In genomic region chr11:79253280-79253679, GRCh38 we compare ENCODE assay signal across 24 cellular contexts.
DNase-seq lines count a peak whose midpoint lies in the region; TF ChIP-seq lines count a peak whose summit lies in the region.
"Had no signal": no experiment of that assay in that cellular context is flagged by ENCODE, and none has a peak within 500 bp of the region (broad histone marks: within the 10 kb centered on the region; RNA-seq: fewer than 3 reads in every experiment).

No MANE protein-coding gene starts in this region.

- peak overlapping the region in 3 of 5 experiments; percentile 15 to 52 (median 17) for H3K4me3 Mint-ChIP-seq in brain
- H3K4me3 Mint-ChIP-seq: activated B cell treated with CpG ODN at 0.5 μM for 24 hours; CD8-positive, alpha-beta memory T cell; dendritic cell treated with granulocyte-macrophage colony-stimulating factor and Interleukin-4, amounts not matched to agents 40 ng/mL and 50 ng/mL, for 4 days; immature natural killer cell had no signal

- H3K27me3 Mint-ChIP-seq in brain = peaks cover 6% of the 10 kb centered on the region
- H3K27me3 Mint-ChIP-seq: activated B cell treated with CpG ODN at 0.5 μM for 24 hours had no signal

- peak overlapping the region; percentile 63 for H3K27ac ChIP-seq in substantia nigra (ENCODE audit: low read depth, low read length, poor library complexity, severe bottlenecking)
- H3K27ac ChIP-seq: 22Rv1, spleen, tibial nerve had no signal

- no peaks in the 10 kb centered on the region for H3K36me3 Mint-ChIP-seq in brain
- H3K36me3 Mint-ChIP-seq: CD8-positive, alpha-beta memory T cell; immature natural killer cell had no signal

- peaks cover 40% of the 10 kb centered on the region for H3K4me1 Mint-ChIP-seq in brain
- H3K4me1 Mint-ChIP-seq: activated B cell treated with CpG ODN at 0.5 μM for 24 hours; CD8-positive, alpha-beta memory T cell; immature natural killer cell had no signal

- no peaks in the 10 kb centered on the region for H3K9me3 Mint-ChIP-seq in brain
- H3K9me3 Mint-ChIP-seq: activated B cell treated with CpG ODN at 0.5 μM for 24 hours; dendritic cell treated with granulocyte-macrophage colony-stimulating factor and Interleukin-4, amounts not matched to agents 40 ng/mL and 50 ng/mL, for 4 days had no signal

- DNase-seq in NCI-H1105 treated with DMSO at 0.1 percent for 48 hours (lab: John Stamatoyannopoulos, UW) = peak; percentile 38
- no peak for DNase-seq in NCI-H1105 (lab: John Stamatoyannopoulos, UW)
- DNase-seq in medulla oblongata (ENCODE audit: extremely low spot score) = peak; percentile 96
- peak in 48 of 49 donors; percentile 8 to 92 (median 68) for DNase-seq in substantia nigra (lab: John Stamatoyannopoulos, UW)
- DNase-seq in amniotic stem cell (lab: John Stamatoyannopoulos, UW) = no peak
- no peak for DNase-seq in GM13976 (ENCODE audit: low spot score)
- DNase-seq in SIG-M5 treated with dmso at 0.1 percent for 504 hours (lab: John Stamatoyannopoulos, UW; ENCODE audit: unreplicated experiment) = no peak
- DNase-seq: activated B cell treated with CpG ODN at 0.5 μM for 24 hours; activated CD4-positive, alpha-beta T cell treated with anti-CD3 and anti-CD28 coated beads, Interleukin-2, amount 50 U/mL, for 48 hours; CD8-positive, alpha-beta memory T cell; immature natural killer cell; MM.1S; mucosa of descending colon; NCI-H2081; NCI-H526; OCI-M1; spleen; stimulated activated CD4-positive, alpha-beta T cell treated with anti-CD3 and anti-CD28 coated beads, Interleukin-4, amount 100 ng/mL, for 24 hours; stimulated activated naive CD4-positive, alpha-beta T cell treated with Interleukin-2 at 50 U/mL for 16 hours; SW 1271 had no signal

- in situ Hi-C loops in GM13976 (cut with MboI; ENCODE audit: low sequenced_read_pairs, unreplicated experiment) = no loop called here

- TF ChIP-seq CTCF in brain (conservative IDR thresholded peaks at IDR 0.05) (no peak), GM13976 (IDR thresholded peaks at IDR 0.05; ENCODE audit: borderline replicate concordance, control extremely low read depth, extremely low read depth, insufficient read depth, missing control alignments) (no peak)

- H3K27ac Mint-ChIP-seq in brain = peak overlapping the region; percentile 38 to 95 (median 89)
- H3K27ac Mint-ChIP-seq: activated B cell treated with CpG ODN at 0.5 μM for 24 hours; CD8-positive, alpha-beta memory T cell; dendritic cell treated with granulocyte-macrophage colony-stimulating factor and Interleukin-4, amounts not matched to agents 40 ng/mL and 50 ng/mL, for 4 days; immature natural killer cell had no signal

Comparison
In these comparisons a context has a peak if more than half of its experiments do, and no peak if none do; other contexts are left out.
1. DNase-seq: peak in NCI-H1105 treated with DMSO at 0.1 percent for 48 hours (single experiment), medulla oblongata (single experiment) and substantia nigra (48 of 49); none in NCI-H1105 (single experiment), amniotic stem cell (single experiment), GM13976 (single experiment) and SIG-M5 treated with dmso at 0.1 percent for 504 hours (single experiment).